In genomic region chr6:32971245-32971580, GRCh38 we compare ENCODE assay signal across 8 cellular contexts. TPM values are rescaled to one million over a fixed set of nuclear protein-coding genes. Genes with fewer than 3 reads are reported as not detected.
DNase-seq lines count a peak whose midpoint lies in the region; ATAC-seq and TF ChIP-seq lines count a peak whose summit lies in the region.

No MANE protein-coding gene starts in this region.

- no peaks in the 10 kb centered on the region for H3K9me3 ChIP-seq in GM23248 (ENCODE audit: low read depth)
- no peaks in the 10 kb centered on the region for H3K9me3 ChIP-seq in WERI-Rb-1 (ENCODE audit: severe bottlenecking)
- H3K9me3 ChIP-seq in skeletal muscle satellite cell (replicated peaks; ENCODE audit: low read length), result no peaks in the 10 kb centered on the region

- DNase-seq in GM23248 (no peak), WERI-Rb-1 (no peak), foreskin keratinocyte (peak in 1 of 2 donors; percentile 45), dermis blood vessel endothelial cell (no peak), NCI-H1694 treated with DMSO at 0.1 percent for 48 hours (lab: John Stamatoyannopoulos, UW) (no peak), NCI-H1417 treated with DMSO at 0.1 percent for 48 hours (lab: John Stamatoyannopoulos, UW) (no peak)

- peak overlapping the region; percentile 87 for H3K4me3 ChIP-seq in GM23248
- H3K4me3 ChIP-seq in WERI-Rb-1 (ENCODE audit: low read depth, low read length), result peak overlapping the region; percentile 87
- peak overlapping the region; percentile 75 for H3K4me3 ChIP-seq in skeletal muscle satellite cell (ENCODE audit: low read length)

- H3K4me1 ChIP-seq in GM23248 (ENCODE audit: insufficient read depth) (peaks cover 20% of the 10 kb centered on the region), foreskin keratinocyte (no peaks in the 10 kb centered on the region), skeletal muscle satellite cell (ENCODE audit: control insufficient read depth, insufficient read depth, low read length) (peaks cover 25% of the 10 kb centered on the region)

- ATAC-seq in foreskin keratinocyte, result no peak
- no peak for ATAC-seq in GM21737 (IDR thresholded peaks at IDR 0.05; ENCODE audit: unreplicated experiment)

- TF ChIP-seq CTCF in WERI-Rb-1 (IDR thresholded peaks at IDR 0.05; ENCODE audit: low read depth, low read length) (no peak), foreskin keratinocyte (conservative IDR thresholded peaks at IDR 0.05) (no peak)

- peaks cover 62% of the 10 kb centered on the region for H3K79me2 ChIP-seq in GM23248 (ENCODE audit: insufficient read depth)

- WGBS in GM23248 (ENCODE audit: low coverage in 1 of 2, low lambda C conversion rate in 2 of 2, missing lambda C conversion rate in 2 of 2), 2 experiments, result 1% methylated on average over 15 of the region's 15 CpGs

- H2AFZ ChIP-seq in GM23248, result no peak overlapping the region

- H3K27ac ChIP-seq in GM23248 (peak overlapping the region; percentile 100), WERI-Rb-1 (peak overlapping the region; percentile 99), foreskin keratinocyte (peak overlapping the region; percentile 100)

- H3K4me2 ChIP-seq in GM23248 (ENCODE audit: unreplicated experiment) (peak overlapping the region; percentile 92), skeletal muscle satellite cell (ENCODE audit: low read length) (peak overlapping the region; percentile 84)

- peaks cover 38% of the 10 kb centered on the region for H3K36me3 ChIP-seq in GM23248 (ENCODE audit: low read depth)
- H3K36me3 ChIP-seq in WERI-Rb-1, result peaks cover 64% of the 10 kb centered on the region
- H3K36me3 ChIP-seq in skeletal muscle satellite cell (ENCODE audit: insufficient read depth, low read length), result peaks cover 46% of the 10 kb centered on the region

- H3K27me3 ChIP-seq in GM23248 (replicated peaks; ENCODE audit: insufficient read depth) (no peaks in the 10 kb centered on the region), WERI-Rb-1 (ENCODE audit: insufficient read depth, low read depth, severe bottlenecking) (no peaks in the 10 kb centered on the region), foreskin keratinocyte (no peaks in the 10 kb centered on the region), skeletal muscle satellite cell (ENCODE audit: control insufficient read depth, insufficient read depth, low read length) (no peaks in the 10 kb centered on the region)

- H4K20me1 ChIP-seq in GM23248 (ENCODE audit: insufficient read depth), result peaks cover 33% of the 10 kb centered on the region

- H3F3A ChIP-seq in GM23248 (ENCODE audit: insufficient read depth), result peaks cover 52% of the 10 kb centered on the region

- in situ Hi-C loops in GM23248 (cut with MboI), result no loop called here

- peak overlapping the region; percentile 99 for H3K9ac ChIP-seq in GM23248
- H3K9ac ChIP-seq in skeletal muscle satellite cell (ENCODE audit: low read depth, low read length), result peak overlapping the region; percentile 97

- H3K9me2 ChIP-seq in GM23248 (ENCODE audit: insufficient read depth), result no peaks in the 10 kb centered on the region

RNA-seq across cellular contexts. Expression of gene BRD2, which starts 2.8 kb away (rescaled TPM):
- 85.4 and 95.7 TPM in 2 replicates for total RNA-seq in GM23248 (2014; rRNA removed; shearing (Covaris generic))
- polyA plus RNA-seq in GM23248 (2016; fragmentation: Nextera tagmentation; extraction: Ambion mirVana) (99.9 and 105 TPM in 2 replicates), foreskin keratinocyte (77.9 and 79.2 TPM in 2 replicates)
- total RNA-seq in foreskin keratinocyte (134 and 136 TPM in 2 replicates), dermis blood vessel endothelial cell (60.2 and 86.7 TPM in 2 replicates)
- total RNA-seq in skeletal muscle satellite cell (2012; rRNA removed), result 95.3 and 95.7 TPM in 2 replicates

RNA-seq across cellular contexts. Expression of gene HLA-DMA, which starts 18.3 kb away (rescaled TPM):
- 1.1 and 6.3 TPM in 2 replicates for total RNA-seq in GM23248 (2014; rRNA removed; shearing (Covaris generic))
- polyA plus RNA-seq in GM23248 (2016; fragmentation: Nextera tagmentation; extraction: Ambion mirVana) (5.6 and 6.2 TPM in 2 replicates), foreskin keratinocyte (1.8 and 7.7 TPM in 2 replicates)
- total RNA-seq in foreskin keratinocyte (1.3 and 4.4 TPM in 2 replicates), dermis blood vessel endothelial cell (1.2 and 1.7 TPM in 2 replicates)
- total RNA-seq in skeletal muscle satellite cell (2012; rRNA removed), result 0.66 and 1.0 TPM in 2 replicates

RNA-seq across cellular contexts. Expression of gene HLA-DMB, which starts 30.4 kb away (rescaled TPM):
- not detected in 2 replicates for total RNA-seq in GM23248 (2014; rRNA removed; shearing (Covaris generic))
- polyA plus RNA-seq in GM23248 (2016; fragmentation: Nextera tagmentation; extraction: Ambion mirVana) (0.46 TPM in 1 of 2 replicates, not detected in the other), foreskin keratinocyte (0.90 TPM in 1 of 2 replicates, not detected in the other)
- total RNA-seq in foreskin keratinocyte (0.92 TPM in 1 of 2 replicates, not detected in the other), dermis blood vessel endothelial cell (1.0 and 2.9 TPM in 2 replicates)
- total RNA-seq in skeletal muscle satellite cell (2012; rRNA removed), result not detected in 2 replicates

RNA-seq across cellular contexts. Expression of gene HLA-DOA, which starts 38.2 kb away (rescaled TPM):
- total RNA-seq in GM23248 (2014; rRNA removed; shearing (Covaris generic)), result not detected in 2 replicates
- 0.18 TPM in 1 of 2 replicates, not detected in the other for polyA plus RNA-seq in GM23248 (2016; fragmentation: Nextera tagmentation; extraction: Ambion mirVana)
- not detected in 2 replicates for total RNA-seq in foreskin keratinocyte
- not detected in 2 replicates for polyA plus RNA-seq in foreskin keratinocyte
- not detected in 2 replicates for total RNA-seq in skeletal muscle satellite cell (2012; rRNA removed)
- not detected in 2 replicates for total RNA-seq in dermis blood vessel endothelial cell
